Comparison of ENCODE assay signal across 20 cellular contexts in the genomic region with DNA sequence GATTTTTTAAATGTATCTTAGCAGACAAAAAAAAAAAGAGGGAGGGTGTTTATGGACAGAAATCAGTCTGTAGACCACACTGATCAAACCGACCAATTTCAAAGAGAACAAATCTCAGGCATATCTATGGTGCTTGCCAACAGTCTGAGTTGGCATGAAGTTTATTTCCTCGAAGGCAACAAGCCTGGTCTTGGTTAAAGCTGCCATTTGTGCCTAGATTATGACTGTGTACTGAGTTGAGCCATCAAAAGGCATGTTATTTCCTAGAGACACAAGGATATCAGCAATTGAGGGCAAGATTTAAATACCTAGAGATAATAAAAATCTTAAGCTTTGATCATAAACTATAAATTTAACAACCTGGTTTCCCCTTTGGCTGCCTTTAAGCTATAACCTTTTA.
"Had no signal": no experiment of that assay in that cellular context is flagged by ENCODE, and none has a peak within 500 bp of the region (broad histone marks: within the 10 kb centered on the region; RNA-seq: fewer than 3 reads in every experiment).

No MANE protein-coding gene starts in this region.

- H3K4me1 ChIP-seq: SJSA1 had no signal

- H3K4me3 ChIP-seq: K562, MG63, SJSA1 had no signal

- H3K27ac ChIP-seq: SJSA1 had no signal

- FAIRE-seq: K562, RCC 7860 had no signal

- H3K27me3 ChIP-seq: MG63, SJSA1 had no signal

- DNase-seq: activated CD4-positive, alpha-beta T cell treated with anti-CD3 and anti-CD28 coated beads for 48 hours; activated CD4-positive, alpha-beta T cell treated with anti-CD3 and anti-CD28 coated beads, Interleukin-2, amount 50 U/mL, for 4 hours; activated CD8-positive, alpha-beta memory T cell treated with anti-CD3 and anti-CD28 coated beads, Interleukin-2, amount 50 U/mL, for 48 hours; activated CD8-positive, alpha-beta T cell treated with anti-CD3 and anti-CD28 coated beads, Interleukin-2, amount 10 ng/mL, durations not matched to agents 7 days and 5 days; activated effector memory CD4-positive, alpha-beta T cell treated with Interleukin-2 at 50 U/mL for 16 hours; activated naive CD4-positive, alpha-beta T cell; activated T-cell treated with anti-CD3 and anti-CD28 coated beads, Interleukin-2, amount 50 U/mL, for 1 hour; aorta; MG63; MV-4-11; NCI-H1092 treated with DMSO at 0.1 percent for 48 hours; NCI-H1417 treated with DMSO at 0.1 percent for 48 hours; NCI-H1694 treated with DMSO at 0.1 percent for 48 hours; NCI-H2029 treated with DMSO at 0.1 percent for 48 hours; NCI-H524; PC-3; SHP77 had no signal

- H3K9me3 ChIP-seq: MG63 had no signal

- H3K36me3 ChIP-seq: MG63, SJSA1 had no signal
